Comparison of ENCODE assay signal across 8 cellular contexts in the genomic region with DNA sequence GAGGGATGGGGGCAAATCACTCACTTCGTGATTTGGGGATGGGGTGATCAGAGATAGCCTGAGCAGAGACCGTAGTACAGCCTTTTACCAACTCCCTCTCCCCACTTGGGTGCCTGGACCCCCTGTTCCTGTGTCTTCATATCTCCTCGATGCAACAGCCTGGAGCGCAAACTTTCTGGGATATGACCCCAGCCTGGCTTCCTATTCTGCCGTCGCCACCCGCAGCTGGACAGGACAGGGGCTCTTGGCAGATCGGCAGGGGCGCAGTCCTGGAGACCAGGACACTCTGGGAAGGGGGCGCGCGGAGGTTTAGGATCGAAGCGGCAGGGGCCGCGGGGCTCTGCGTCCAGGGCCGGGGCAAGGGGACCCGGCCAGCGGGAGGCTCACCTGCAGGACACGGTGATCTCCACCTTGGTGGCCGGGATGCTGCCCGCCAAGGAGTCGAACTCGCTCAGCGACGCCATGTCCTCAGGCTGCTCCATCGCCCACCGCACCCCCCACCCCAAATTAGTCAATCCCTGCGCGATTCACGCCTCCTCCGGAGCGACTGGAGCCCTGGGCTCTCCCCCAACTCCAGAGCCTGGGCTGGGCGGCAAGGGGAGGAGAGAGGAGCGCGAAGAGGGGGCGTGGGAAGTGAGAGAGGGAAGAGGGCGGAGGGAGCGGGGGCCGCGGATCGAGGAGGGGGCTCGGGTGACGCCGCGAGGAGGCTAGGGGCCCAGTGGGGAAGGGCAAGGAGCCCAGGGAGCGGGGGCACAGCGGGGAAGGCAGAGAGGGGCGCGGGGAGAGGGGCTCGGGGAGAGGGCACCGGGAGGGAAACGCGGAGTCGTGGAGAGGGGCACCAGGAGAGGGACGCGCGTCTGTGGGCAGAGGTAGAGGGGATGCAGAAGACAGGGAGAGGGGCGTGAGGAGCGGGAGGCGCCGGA. TPM values are rescaled to one million over a fixed set of nuclear protein-coding genes. Genes with fewer than 3 reads are reported as not detected.
DNase-seq lines count a peak whose midpoint lies in the region; ATAC-seq, FAIRE-seq and TF ChIP-seq lines count a peak whose summit lies in the region.

A gene (minus strand): TSS at position 549 of the 923 bp plus-strand sequence. CDS start 67 bp downstream, at position 482.

- peak within 1 kb of the TSS; percentile 78 for H3K4me3 Mint-ChIP-seq in activated T-helper 1 cell treated with anti-CD3 and anti-CD28 coated beads, Interleukin-12 subunit alpha, Interleukin-12 subunit beta, Interleukin-2, Interleukin-4 antibody, amounts not matched to agents 30 ng/mL and 10 ng/mL and 1 ng/mL, durations not matched to agents 14 hours and 24 hours and 36 hours

- intact Hi-C loops in activated T-helper 1 cell treated with anti-CD3 and anti-CD28 coated beads, Interleukin-12 subunit alpha, Interleukin-12 subunit beta, Interleukin-2, Interleukin-4 antibody, amounts not matched to agents 30 ng/mL and 10 ng/mL and 1 ng/mL, durations not matched to agents 14 hours and 24 hours and 36 hours (cut with micrococcal nuclease) = no loop called here
- intact Hi-C loops in left ventricle myocardium inferior (cut with micrococcal nuclease) = loop anchor here (10.0 kb wide), 1 partner anchor 224 kb away; no protein-coding TSS in a partner anchor

- CTCF ChIA-PET in RWPE1 (lab: Yijun Ruan, JAX) = no interaction called here

- H3K27ac ChIP-seq in left ventricle myocardium inferior (replicated peaks) = peak within 1 kb of the TSS; percentile 92
- H3K27ac ChIP-seq in small intestine (ENCODE audit: low read depth in 1 of 2, low read length in 1 of 2) = no peak within 1 kb of the TSS
- no peak within 1 kb of the TSS for H3K27ac ChIP-seq in RWPE1

- H3K36me3 ChIP-seq in left ventricle myocardium inferior (no peaks in the 10 kb centered on the region), small intestine (ENCODE audit: control insufficient read depth in 2 of 2, insufficient read depth in 2 of 2, low read length in 2 of 2) (no peaks in the 10 kb centered on the region)

- ATAC-seq in GM18909 (IDR thresholded peaks at IDR 0.05; ENCODE audit: poor library complexity, unreplicated experiment) = no peak

- H3K4me1 ChIP-seq in left ventricle myocardium inferior = peaks cover 59% of the 10 kb centered on the region
- H3K4me1 ChIP-seq in small intestine (ENCODE audit: control insufficient read depth in 2 of 2, insufficient read depth in 1 of 2, low read depth in 1 of 2, low read length in 1 of 2) = peaks cover 0 to 6% of the 10 kb centered on the region in 2 donors

- no peak within 1 kb of the TSS for H3K27ac Mint-ChIP-seq in activated T-helper 1 cell treated with anti-CD3 and anti-CD28 coated beads, Interleukin-12 subunit alpha, Interleukin-12 subunit beta, Interleukin-2, Interleukin-4 antibody, amounts not matched to agents 30 ng/mL and 10 ng/mL and 1 ng/mL, durations not matched to agents 14 hours and 24 hours and 36 hours

- H3K9me3 ChIP-seq in left ventricle myocardium inferior (replicated peaks) = no peaks in the 10 kb centered on the region
- H3K9me3 ChIP-seq in small intestine (ENCODE audit: control insufficient read depth, low read depth) = no peaks in the 10 kb centered on the region

- WGBS in small intestine, 3 donors = 7 to 10% (median 9%) methylated on average over 46 to 63 of the region's 63 CpGs

- TF ChIP-seq CTCF in left ventricle myocardium inferior (IDR thresholded peaks at IDR 0.05; ENCODE audit: borderline replicate concordance) = no peak
- TF ChIP-seq CTCF in RWPE1 (conservative IDR thresholded peaks at IDR 0.05; ENCODE audit: low read depth) = no peak

- peaks cover 44% of the 10 kb centered on the region for H3K27me3 Mint-ChIP-seq in activated T-helper 1 cell treated with anti-CD3 and anti-CD28 coated beads, Interleukin-12 subunit alpha, Interleukin-12 subunit beta, Interleukin-2, Interleukin-4 antibody, amounts not matched to agents 30 ng/mL and 10 ng/mL and 1 ng/mL, durations not matched to agents 14 hours and 24 hours and 36 hours (ENCODE audit: insufficient read depth)

- FAIRE-seq in small intestine (lab: Jason Lieb, UNC) = no peak

- H3K27me3 ChIP-seq in left ventricle myocardium inferior (ENCODE audit: low read depth) (peaks cover 20% of the 10 kb centered on the region), small intestine (ENCODE audit: control insufficient read depth in 2 of 2, insufficient read depth in 2 of 2, low read length in 2 of 2) (peaks cover 0 to 3% of the 10 kb centered on the region in 2 donors)

- peaks cover 6% of the 10 kb centered on the region for H3K4me1 Mint-ChIP-seq in activated T-helper 1 cell treated with anti-CD3 and anti-CD28 coated beads, Interleukin-12 subunit alpha, Interleukin-12 subunit beta, Interleukin-2, Interleukin-4 antibody, amounts not matched to agents 30 ng/mL and 10 ng/mL and 1 ng/mL, durations not matched to agents 14 hours and 24 hours and 36 hours (ENCODE audit: low read depth)

- POLR2A ChIA-PET in RWPE1 (lab: Yijun Ruan, JAX; ENCODE audit: low non-redundant PET) = no interaction called here

- no peaks in the 10 kb centered on the region for H3K9me3 Mint-ChIP-seq in activated T-helper 1 cell treated with anti-CD3 and anti-CD28 coated beads, Interleukin-12 subunit alpha, Interleukin-12 subunit beta, Interleukin-2, Interleukin-4 antibody, amounts not matched to agents 30 ng/mL and 10 ng/mL and 1 ng/mL, durations not matched to agents 14 hours and 24 hours and 36 hours

- H3K36me3 Mint-ChIP-seq in activated T-helper 1 cell treated with anti-CD3 and anti-CD28 coated beads, Interleukin-12 subunit alpha, Interleukin-12 subunit beta, Interleukin-2, Interleukin-4 antibody, amounts not matched to agents 30 ng/mL and 10 ng/mL and 1 ng/mL, durations not matched to agents 14 hours and 24 hours and 36 hours (ENCODE audit: low read depth) = peaks cover 2% of the 10 kb centered on the region

- DNase-seq in NCI-H82 (lab: John Stamatoyannopoulos, UW) = peak; percentile 66
- no peak for DNase-seq in NCI-H82 treated with DMSO at 0.1 percent for 48 hours (lab: John Stamatoyannopoulos, UW; ENCODE audit: unreplicated experiment)
- no peak for DNase-seq in activated T-helper 1 cell treated with anti-CD3 and anti-CD28 coated beads, Interleukin-12 subunit alpha, Interleukin-12 subunit beta, Interleukin-2, Interleukin-4 antibody, amounts not matched to agents 30 ng/mL and 10 ng/mL and 1 ng/mL, durations not matched to agents 14 hours and 24 hours and 36 hours (ENCODE audit: low spot score)
- DNase-seq in left ventricle myocardium inferior = peak; percentile 56
- DNase-seq in small intestine = no peak
- DNase-seq in NCI-H2107 (lab: John Stamatoyannopoulos, UW) = no peak
- DNase-seq in RWPE1 (ENCODE audit: low spot score) = no peak

- H3K4me3 ChIP-seq in left ventricle myocardium inferior = peak within 1 kb of the TSS; percentile 63
- H3K4me3 ChIP-seq in small intestine (ENCODE audit: low read depth in 1 of 2, low read length in 2 of 2) = peak within 1 kb of the TSS; percentile 35 to 49

RNA-seq across cellular contexts. Expression of the gene that starts here (rescaled TPM):
- 0.54 and 0.61 TPM in 2 replicates for total RNA-seq in activated T-helper 1 cell treated with anti-CD3 and anti-CD28 coated beads, Interleukin-12 subunit alpha, Interleukin-12 subunit beta, Interleukin-2, Interleukin-4 antibody, amounts not matched to agents 30 ng/mL and 10 ng/mL and 1 ng/mL, durations not matched to agents 14 hours and 24 hours and 36 hours
- 26.5 TPM for total RNA-seq in left ventricle myocardium inferior
- 10 to 100 TPM in 1 of 3 donors, 1 to 10 TPM in 2; 2.5 to 10.8 (median 5.7) TPM for polyA plus RNA-seq in small intestine

Comparison
In these comparisons a context has a peak if more than half of its experiments do, and no peak if none do; other contexts are left out.
1. RNA of the gene that starts here (total RNA-seq): 26.5 TPM in left ventricle myocardium inferior (single experiment); 0.54 to 0.61 TPM in activated T-helper 1 cell treated with anti-CD3 and anti-CD28 coated beads, Interleukin-12 subunit alpha, Interleukin-12 subunit beta, Interleukin-2, Interleukin-4 antibody, amounts not matched to agents 30 ng/mL and 10 ng/mL and 1 ng/mL, durations not matched to agents 14 hours and 24 hours and 36 hours; every median in the first group is over 10 times any median in the second.
2. DNase-seq: peak in NCI-H82 (single experiment) and left ventricle myocardium inferior (single experiment); none in NCI-H82 treated with DMSO at 0.1 percent for 48 hours (single experiment), activated T-helper 1 cell treated with anti-CD3 and anti-CD28 coated beads, Interleukin-12 subunit alpha, Interleukin-12 subunit beta, Interleukin-2, Interleukin-4 antibody, amounts not matched to agents 30 ng/mL and 10 ng/mL and 1 ng/mL, durations not matched to agents 14 hours and 24 hours and 36 hours (single experiment), small intestine (single experiment), NCI-H2107 (single experiment) and RWPE1 (single experiment).